ENCODE assay signal across 1 cellular context in genomic region chr14:101731187-101732080, GRCh38.
A peak's percentile ranks its signal among the peaks of the same experiment; 100 is the strongest.
TF ChIP-seq lines count a peak whose summit lies in the region.

No MANE protein-coding gene starts in this region.

TF ChIP-seq in HepG2, 621 proteins besides CTCF, POLR2A, EP300 and RAD21 (continued from another document and continues in another):
- TF ChIP-seq PRDM10 (CRISPR knock-in tag; IDR thresholded peaks at IDR 0.05; ENCODE audit: low read depth) (peak; percentile 51; the same call in 1 of the 2 replicates), ATF4 (CRISPR knock-in tag; IDR thresholded peaks at IDR 0.05) (peak in 1 of 2 experiments; percentile 63; a peak in 2 of 4 replicates), KDM1A (CRISPR knock-in tag; IDR thresholded peaks at IDR 0.05) (peak; percentile 67; the same call in 1 of the 2 replicates), SKI (IDR thresholded peaks at IDR 0.05; ENCODE audit: partially characterized antibody) (peak; percentile 40), ATF3 (CRISPR knock-in tag; IDR thresholded peaks at IDR 0.05) (peak; percentile 46; the same call in 1 of the 2 replicates), TFAP4 (IDR thresholded peaks at IDR 0.05; ENCODE audit: borderline replicate concordance, low read depth) (peak; percentile 77; the same call in 1 of the 2 replicates), TARDBP (CRISPR knock-in tag; IDR thresholded peaks at IDR 0.05) (peak; percentile 72; the same call in 1 of the 2 replicates), PHF8 (CRISPR knock-in tag; IDR thresholded peaks at IDR 0.05) (no peak), SATB2 (CRISPR knock-in tag; IDR thresholded peaks at IDR 0.05) (no peak; the same call in 1 of the 2 replicates), DNMT3B (CRISPR knock-in tag; conservative IDR thresholded peaks at IDR 0.05) (0 out of 2 replicates have a peak, but pooled peaks have one; percentile 16), RFXANK (CRISPR knock-in tag; IDR thresholded peaks at IDR 0.05) (no peak), TP53 (CRISPR knock-in tag; conservative IDR thresholded peaks at IDR 0.05) (no peak), IRF2 (CRISPR knock-in tag; IDR thresholded peaks at IDR 0.05) (peak; percentile 74; the same call in 1 of the 2 replicates), ZNF18 (CRISPR knock-in tag; IDR thresholded peaks at IDR 0.05; ENCODE audit: insufficient replicate concordance) (peak; percentile 65), STAG1 (CRISPR knock-in tag; IDR thresholded peaks at IDR 0.05) (no peak), SP1 (IDR thresholded peaks at IDR 0.05) (no peak), SP1 (CRISPR knock-in tag; IDR thresholded peaks at IDR 0.05) (no peak; the same call in 1 of the 2 replicates), ZNF383 (CRISPR knock-in tag; IDR thresholded peaks at IDR 0.05; ENCODE audit: borderline replicate concordance) (no peak), XRCC5 (optimal IDR thresholded peaks at IDR 0.05; ENCODE audit: low read length) (no peak), GABPB1 (CRISPR knock-in tag; IDR thresholded peaks at IDR 0.05) (peak; percentile 81), IRF9 (CRISPR knock-in tag; IDR thresholded peaks at IDR 0.05; ENCODE audit: borderline replicate concordance) (peak; percentile 22; the same call in 1 of the 2 replicates), MYC (CRISPR knock-in tag; IDR thresholded peaks at IDR 0.05; ENCODE audit: borderline replicate concordance) (peak; percentile 32; the same call in 1 of the 2 replicates), HNF4A (CRISPR knock-in tag; IDR thresholded peaks at IDR 0.05) (peak; percentile 97), PCBP1 (IDR thresholded peaks at IDR 0.05; ENCODE audit: borderline replicate concordance, low read depth, low read length) (no peak), MEIS2 (CRISPR knock-in tag; IDR thresholded peaks at IDR 0.05) (no peak), SAP130 (CRISPR knock-in tag; IDR thresholded peaks at IDR 0.05; ENCODE audit: low read depth) (peak; percentile 68; the same call in 1 of the 2 replicates), ZNF746 (CRISPR knock-in tag; IDR thresholded peaks at IDR 0.05) (peak; percentile 71; the same call in 1 of the 2 replicates)
- TF ChIP-seq, protein P1, sequence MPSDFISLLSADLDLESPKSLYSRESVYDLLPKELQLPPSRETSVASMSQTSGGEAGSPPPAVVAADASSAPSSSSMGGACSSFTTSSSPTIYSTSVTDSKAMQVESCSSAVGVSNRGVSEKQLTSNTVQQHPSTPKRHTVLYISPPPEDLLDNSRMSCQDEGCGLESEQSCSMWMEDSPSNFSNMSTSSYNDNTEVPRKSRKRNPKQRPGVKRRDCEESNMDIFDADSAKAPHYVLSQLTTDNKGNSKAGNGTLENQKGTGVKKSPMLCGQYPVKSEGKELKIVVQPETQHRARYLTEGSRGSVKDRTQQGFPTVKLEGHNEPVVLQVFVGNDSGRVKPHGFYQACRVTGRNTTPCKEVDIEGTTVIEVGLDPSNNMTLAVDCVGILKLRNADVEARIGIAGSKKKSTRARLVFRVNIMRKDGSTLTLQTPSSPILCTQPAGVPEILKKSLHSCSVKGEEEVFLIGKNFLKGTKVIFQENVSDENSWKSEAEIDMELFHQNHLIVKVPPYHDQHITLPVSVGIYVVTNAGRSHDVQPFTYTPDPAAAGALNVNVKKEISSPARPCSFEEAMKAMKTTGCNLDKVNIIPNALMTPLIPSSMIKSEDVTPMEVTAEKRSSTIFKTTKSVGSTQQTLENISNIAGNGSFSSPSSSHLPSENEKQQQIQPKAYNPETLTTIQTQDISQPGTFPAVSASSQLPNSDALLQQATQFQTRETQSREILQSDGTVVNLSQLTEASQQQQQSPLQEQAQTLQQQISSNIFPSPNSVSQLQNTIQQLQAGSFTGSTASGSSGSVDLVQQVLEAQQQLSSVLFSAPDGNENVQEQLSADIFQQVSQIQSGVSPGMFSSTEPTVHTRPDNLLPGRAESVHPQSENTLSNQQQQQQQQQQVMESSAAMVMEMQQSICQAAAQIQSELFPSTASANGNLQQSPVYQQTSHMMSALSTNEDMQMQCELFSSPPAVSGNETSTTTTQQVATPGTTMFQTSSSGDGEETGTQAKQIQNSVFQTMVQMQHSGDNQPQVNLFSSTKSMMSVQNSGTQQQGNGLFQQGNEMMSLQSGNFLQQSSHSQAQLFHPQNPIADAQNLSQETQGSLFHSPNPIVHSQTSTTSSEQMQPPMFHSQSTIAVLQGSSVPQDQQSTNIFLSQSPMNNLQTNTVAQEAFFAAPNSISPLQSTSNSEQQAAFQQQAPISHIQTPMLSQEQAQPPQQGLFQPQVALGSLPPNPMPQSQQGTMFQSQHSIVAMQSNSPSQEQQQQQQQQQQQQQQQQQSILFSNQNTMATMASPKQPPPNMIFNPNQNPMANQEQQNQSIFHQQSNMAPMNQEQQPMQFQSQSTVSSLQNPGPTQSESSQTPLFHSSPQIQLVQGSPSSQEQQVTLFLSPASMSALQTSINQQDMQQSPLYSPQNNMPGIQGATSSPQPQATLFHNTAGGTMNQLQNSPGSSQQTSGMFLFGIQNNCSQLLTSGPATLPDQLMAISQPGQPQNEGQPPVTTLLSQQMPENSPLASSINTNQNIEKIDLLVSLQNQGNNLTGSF (CRISPR knock-in tag; IDR thresholded peaks at IDR 0.05), result no peak
- TF ChIP-seq, protein P2, sequence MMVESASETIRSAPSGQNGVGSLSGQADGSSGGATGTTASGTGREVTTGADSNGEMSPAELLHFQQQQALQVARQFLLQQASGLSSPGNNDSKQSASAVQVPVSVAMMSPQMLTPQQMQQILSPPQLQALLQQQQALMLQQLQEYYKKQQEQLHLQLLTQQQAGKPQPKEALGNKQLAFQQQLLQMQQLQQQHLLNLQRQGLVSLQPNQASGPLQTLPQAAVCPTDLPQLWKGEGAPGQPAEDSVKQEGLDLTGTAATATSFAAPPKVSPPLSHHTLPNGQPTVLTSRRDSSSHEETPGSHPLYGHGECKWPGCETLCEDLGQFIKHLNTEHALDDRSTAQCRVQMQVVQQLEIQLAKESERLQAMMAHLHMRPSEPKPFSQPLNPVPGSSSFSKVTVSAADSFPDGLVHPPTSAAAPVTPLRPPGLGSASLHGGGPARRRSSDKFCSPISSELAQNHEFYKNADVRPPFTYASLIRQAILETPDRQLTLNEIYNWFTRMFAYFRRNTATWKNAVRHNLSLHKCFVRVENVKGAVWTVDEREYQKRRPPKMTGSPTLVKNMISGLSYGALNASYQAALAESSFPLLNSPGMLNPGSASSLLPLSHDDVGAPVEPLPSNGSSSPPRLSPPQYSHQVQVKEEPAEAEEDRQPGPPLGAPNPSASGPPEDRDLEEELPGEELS (CRISPR knock-in tag; IDR thresholded peaks at IDR 0.05), result peak; percentile 50
- TF ChIP-seq, protein P3, sequence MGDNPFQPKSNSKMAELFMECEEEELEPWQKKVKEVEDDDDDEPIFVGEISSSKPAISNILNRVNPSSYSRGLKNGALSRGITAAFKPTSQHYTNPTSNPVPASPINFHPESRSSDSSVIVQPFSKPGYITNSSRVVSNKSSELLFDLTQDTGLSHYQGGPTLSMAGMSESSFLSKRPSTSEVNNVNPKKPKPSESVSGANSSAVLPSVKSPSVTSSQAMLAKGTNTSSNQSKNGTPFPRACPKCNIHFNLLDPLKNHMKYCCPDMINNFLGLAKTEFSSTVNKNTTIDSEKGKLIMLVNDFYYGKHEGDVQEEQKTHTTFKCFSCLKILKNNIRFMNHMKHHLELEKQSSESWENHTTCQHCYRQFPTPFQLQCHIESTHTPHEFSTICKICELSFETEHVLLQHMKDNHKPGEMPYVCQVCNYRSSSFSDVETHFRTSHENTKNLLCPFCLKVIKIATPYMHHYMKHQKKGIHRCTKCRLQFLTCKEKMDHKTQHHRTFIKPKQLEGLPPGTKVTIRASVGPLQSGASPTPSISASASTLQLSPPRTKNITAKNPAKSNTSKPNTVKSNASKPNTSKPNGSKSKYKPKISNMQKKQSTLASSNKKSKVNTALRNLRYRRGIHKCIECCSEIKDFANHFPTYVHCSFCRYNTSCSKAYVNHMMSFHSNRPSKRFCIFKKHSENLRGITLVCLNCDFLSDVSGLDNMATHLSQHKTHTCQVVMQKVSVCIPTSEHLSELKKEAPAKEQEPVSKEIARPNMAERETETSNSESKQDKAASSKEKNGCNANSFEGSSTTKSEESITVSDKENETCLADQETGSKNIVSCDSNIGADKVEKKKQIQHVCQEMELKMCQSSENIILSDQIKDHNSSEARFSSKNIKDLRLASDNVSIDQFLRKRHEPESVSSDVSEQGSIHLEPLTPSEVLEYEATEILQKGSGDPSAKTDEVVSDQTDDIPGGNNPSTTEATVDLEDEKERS (CRISPR knock-in tag; IDR thresholded peaks at IDR 0.05), result no peak
- TF ChIP-seq, protein P4, sequence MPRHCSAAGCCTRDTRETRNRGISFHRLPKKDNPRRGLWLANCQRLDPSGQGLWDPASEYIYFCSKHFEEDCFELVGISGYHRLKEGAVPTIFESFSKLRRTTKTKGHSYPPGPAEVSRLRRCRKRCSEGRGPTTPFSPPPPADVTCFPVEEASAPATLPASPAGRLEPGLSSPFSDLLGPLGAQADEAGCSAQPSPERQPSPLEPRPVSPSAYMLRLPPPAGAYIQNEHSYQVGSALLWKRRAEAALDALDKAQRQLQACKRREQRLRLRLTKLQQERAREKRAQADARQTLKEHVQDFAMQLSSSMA (CRISPR knock-in tag; IDR thresholded peaks at IDR 0.05), result no peak
